ENCODE assay signal across 8 cellular contexts in the genomic region with DNA sequence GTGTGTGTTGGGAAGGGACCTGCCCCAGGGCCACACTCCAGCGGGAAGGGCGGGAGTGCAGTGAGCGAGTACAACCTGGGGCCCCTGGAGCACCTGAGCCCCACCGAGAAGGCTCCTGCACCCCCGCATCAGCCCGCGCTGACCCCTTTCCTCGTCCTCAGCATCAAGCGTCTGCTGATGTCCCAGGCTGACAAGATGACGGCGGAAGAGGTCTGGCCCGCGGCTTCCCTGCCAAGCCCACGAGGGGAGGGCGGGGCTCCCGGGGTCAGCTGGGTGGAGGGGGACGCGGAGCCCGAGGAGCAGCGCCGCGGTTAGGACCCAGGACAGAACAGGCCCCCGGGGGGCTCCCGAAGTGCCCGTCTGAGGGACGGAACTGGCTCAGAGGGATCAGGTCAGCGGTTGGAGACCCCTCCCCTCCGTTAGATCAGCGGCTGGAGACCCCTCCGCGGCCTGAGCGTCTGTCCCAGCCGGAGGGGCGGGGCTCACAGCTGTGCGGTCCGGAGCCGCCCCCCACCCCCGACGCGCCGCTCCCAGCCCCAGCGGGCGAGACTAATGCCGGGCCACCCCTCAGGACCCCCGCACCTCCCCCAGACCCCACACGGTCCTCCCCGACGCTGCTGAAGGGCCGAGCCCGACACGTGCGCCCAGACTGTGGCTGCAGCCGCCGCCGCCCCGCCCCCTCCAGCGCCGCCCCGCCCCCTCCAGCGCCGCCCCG. TPM values are rescaled to one million over a fixed set of nuclear protein-coding genes. Genes with fewer than 3 reads are reported as not detected.
A peak's percentile ranks its signal among the peaks of the same experiment; 100 is the strongest.
DNase-seq lines count a peak whose midpoint lies in the region; ATAC-seq and TF ChIP-seq lines count a peak whose summit lies in the region.

No MANE protein-coding gene starts in this region.

- intact Hi-C loops in heart right ventricle (cut with DNase I), result loop anchor here in 1 of 10 donors (10.0 kb wide), 1 partner anchor 254 kb away; a partner anchor contains a TSS

- no peaks in the 10 kb centered on the region for H3K79me2 ChIP-seq in Loucy (ENCODE audit: insufficient read depth, low read length)

- H3K4me3 ChIP-seq in GM06990 (replicated peaks; ENCODE audit: low read depth, low read length), result peak overlapping the region; percentile 64
- peak overlapping the region; percentile 61 for H3K4me3 ChIP-seq in Loucy (ENCODE audit: low read length, poor library complexity, severe bottlenecking)
- peak overlapping the region; percentile 47 to 62 (median 57) for H3K4me3 ChIP-seq in heart right ventricle
- H3K4me3 ChIP-seq in rectal smooth muscle tissue (ENCODE audit: low read length), result peak overlapping the region; percentile 41

- H3K27ac ChIP-seq in heart right ventricle (peak overlapping the region in 2 of 10 donors; percentile 34 to 44), rectal smooth muscle tissue (ENCODE audit: low read depth, low read length) (no peak overlapping the region), foreskin keratinocyte (no peak overlapping the region)

- no peaks in the 10 kb centered on the region for H3F3A ChIP-seq in Loucy (ENCODE audit: low read depth)

- DNase-seq in GM06990 (ENCODE audit: extremely low read depth, insufficient read length), result peak; percentile 76
- peak; percentile 45 for DNase-seq in activated gamma-delta T cell treated with anti-CD3 and anti-CD28 coated beads, Interleukin-2, amount 50 U/mL, for 16 hours (ENCODE audit: low read depth)
- peak; percentile 60 to 75 for DNase-seq in heart right ventricle
- DNase-seq in foreskin keratinocyte, result no peak

- no peak overlapping the region for H3K9ac ChIP-seq in Loucy (ENCODE audit: low read depth, low read length, poor library complexity, severe bottlenecking)
- H3K9ac ChIP-seq in rectal smooth muscle tissue (ENCODE audit: low read length), result no peak overlapping the region

- H3K4me1 ChIP-seq in Loucy (ENCODE audit: insufficient read depth, low read length, poor library complexity, severe bottlenecking) (peaks cover 3% of the 10 kb centered on the region), heart right ventricle (peaks cover 12 to 37% (median 23%) of the 10 kb centered on the region in 9 donors), rectal smooth muscle tissue (ENCODE audit: control insufficient read depth, insufficient read depth, low read length) (no peaks in the 10 kb centered on the region), foreskin keratinocyte (no peaks in the 10 kb centered on the region)

- H3K36me3 ChIP-seq in GM06990 (ENCODE audit: control insufficient read depth, insufficient read depth, low read length), result no peaks in the 10 kb centered on the region
- H3K36me3 ChIP-seq in Loucy (ENCODE audit: insufficient read depth, low read length), result no peaks in the 10 kb centered on the region
- peaks cover 0 to 5% (median 0%) of the 10 kb centered on the region in 9 donors for H3K36me3 ChIP-seq in heart right ventricle
- H3K36me3 ChIP-seq in rectal smooth muscle tissue (ENCODE audit: control insufficient read depth, insufficient read depth, low read length), result peaks cover 2% of the 10 kb centered on the region

- 6 to 18% methylated on average over 46 to 54 of the region's 62 CpGs for WGBS in heart right ventricle, 2 donors

- ATAC-seq in heart right ventricle (peak; percentile 10 to 63 (median 46)), foreskin keratinocyte (no peak), GM21423 (IDR thresholded peaks at IDR 0.05; ENCODE audit: unreplicated experiment) (no peak), HG03159 (IDR thresholded peaks at IDR 0.05; ENCODE audit: unreplicated experiment) (no peak)

- H3K9me2 ChIP-seq in Loucy (replicated peaks; ENCODE audit: low read depth, low read length), result no peaks in the 10 kb centered on the region

- H3K4me2 ChIP-seq in Loucy (ENCODE audit: low read depth, low read length, poor library complexity, severe bottlenecking), result peak overlapping the region; percentile 54

- no peak for TF ChIP-seq CTCF in GM06990 (IDR thresholded peaks at IDR 0.05; ENCODE audit: insufficient read depth, low read length, poor library complexity, severe bottlenecking)
- TF ChIP-seq CTCF in Loucy (conservative IDR thresholded peaks at IDR 0.05; ENCODE audit: low read length), result no peak
- TF ChIP-seq CTCF in heart right ventricle (IDR thresholded peaks at IDR 0.05), result no peak
- no peak for TF ChIP-seq CTCF in foreskin keratinocyte (conservative IDR thresholded peaks at IDR 0.05)

- H3K27me3 ChIP-seq in GM06990 (replicated peaks; ENCODE audit: control insufficient read depth, insufficient read depth, low read length) (no peaks in the 10 kb centered on the region), Loucy (ENCODE audit: insufficient read depth, low read length, poor library complexity, severe bottlenecking) (no peaks in the 10 kb centered on the region), heart right ventricle (no peaks in the 10 kb centered on the region), rectal smooth muscle tissue (ENCODE audit: control insufficient read depth, insufficient read depth, low read length) (peaks cover 2% of the 10 kb centered on the region), foreskin keratinocyte (peaks cover 3% of the 10 kb centered on the region)

- no peaks in the 10 kb centered on the region for H3K9me3 ChIP-seq in Loucy (ENCODE audit: insufficient read depth, low read depth, low read length)
- H3K9me3 ChIP-seq in heart right ventricle, result no peaks in the 10 kb centered on the region

- no peaks in the 10 kb centered on the region for H4K20me1 ChIP-seq in Loucy (ENCODE audit: insufficient read depth, low read length, poor library complexity, severe bottlenecking)

- H2AFZ ChIP-seq in Loucy (ENCODE audit: low read length), result peak overlapping the region; percentile 52; the same call in 1 of the 2 replicates

RNA-seq across cellular contexts. Expression of a gene that starts 6.7 kb away (rescaled TPM):
- total RNA-seq in heart right ventricle (1 to 10 TPM; 4.0 to 7.5 (median 6.1) TPM), foreskin keratinocyte (5.0 and 5.1 TPM in 2 replicates)
- polyA plus RNA-seq in heart right ventricle (1 to 10 TPM; 3.3 to 8.1 TPM), foreskin keratinocyte (5.3 and 6.5 TPM in 2 replicates)

RNA-seq across cellular contexts. Expression of a gene that starts 7.0 kb away (rescaled TPM):
- 1,000 to 10,000 TPM in 5 of 10 donors, 100 to 1,000 TPM in 5; 651 to 1,196 (median 982) TPM for total RNA-seq in heart right ventricle
- polyA plus RNA-seq in heart right ventricle, result 1,000 to 10,000 TPM in 1 of 2 donors, 100 to 1,000 TPM in 1; 999 to 4,239 TPM
- total RNA-seq in foreskin keratinocyte, result 578 and 609 TPM in 2 replicates
- 880 and 886 TPM in 2 replicates for polyA plus RNA-seq in foreskin keratinocyte

RNA-seq across cellular contexts. Expression of a gene that starts 7.9 kb away (rescaled TPM):
- 10 to 100 TPM in 9 of 10 donors, 1 to 10 TPM in 1; 9.8 to 16.9 (median 12.3) TPM for total RNA-seq in heart right ventricle
- 10 to 100 TPM in 1 of 2 donors, 1 to 10 TPM in 1; 8.8 to 28.5 TPM for polyA plus RNA-seq in heart right ventricle
- total RNA-seq in foreskin keratinocyte, result 0.07 and 0.11 TPM in 2 replicates
- 0.06 and 0.11 TPM in 2 replicates for polyA plus RNA-seq in foreskin keratinocyte

RNA-seq across cellular contexts. Expression of a gene that starts 24.5 kb away (rescaled TPM):
- total RNA-seq in heart right ventricle (10 to 100 TPM; 17.5 to 26.1 (median 20.9) TPM), foreskin keratinocyte (38.7 and 42.4 TPM in 2 replicates)
- polyA plus RNA-seq in heart right ventricle (10 to 100 TPM; 21.7 to 50.8 TPM), foreskin keratinocyte (29.1 and 32.7 TPM in 2 replicates)

RNA-seq across cellular contexts. Expression of a gene that starts 55.7 kb away (rescaled TPM):
- total RNA-seq in heart right ventricle (1 to 10 TPM; 1.8 to 6.2 (median 4.4) TPM), foreskin keratinocyte (0.34 and 0.81 TPM in 2 replicates)
- polyA plus RNA-seq in heart right ventricle (1 to 10 TPM in 1 of 2 donors, under 1 TPM in 1; 0.73 to 2.0 TPM), foreskin keratinocyte (0.34 and 0.45 TPM in 2 replicates)

Comparison
In these comparisons a context has a peak if more than half of its experiments do, and no peak if none do; other contexts are left out.
1. DNase-seq: peak in GM06990 (single experiment), activated gamma-delta T cell treated with anti-CD3 and anti-CD28 coated beads, Interleukin-2, amount 50 U/mL, for 16 hours (single experiment) and heart right ventricle (2 of 2); none in foreskin keratinocyte (0 of 2).
2. ATAC-seq: peak in heart right ventricle (8 of 8); none in foreskin keratinocyte (single experiment), GM21423 (single experiment) and HG03159 (single experiment).
3. Peak in every context shown above with its lines, with median percentiles within 50 percentile points of each other: H3K4me3 ChIP-seq.